In the genomic region with DNA sequence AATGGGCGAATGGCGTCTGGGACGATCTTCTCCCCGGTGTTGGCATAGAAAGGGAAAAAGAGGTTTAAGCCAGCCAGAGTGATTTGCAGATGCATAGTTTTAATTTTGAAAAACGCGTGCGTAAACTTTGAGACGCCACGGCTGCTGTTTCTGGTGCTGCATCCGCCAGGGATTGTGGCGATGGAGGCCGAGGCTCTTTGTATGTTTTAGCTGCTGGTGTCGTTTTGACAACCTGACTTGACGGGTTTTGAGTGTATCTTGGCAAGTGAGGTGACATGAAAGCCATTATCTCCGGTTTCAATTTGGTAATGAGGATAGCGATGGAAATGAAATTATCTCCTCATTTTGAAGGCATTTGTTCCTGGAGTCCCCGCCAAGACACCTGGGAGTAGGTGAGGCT, we compare ENCODE assay signal across 11 cellular contexts. TPM values are rescaled to one million over a fixed set of nuclear protein-coding genes. Genes with fewer than 3 reads are reported as not detected.
A peak's percentile ranks its signal among the peaks of the same experiment; 100 is the strongest.
DNase-seq lines count a peak whose midpoint lies in the region; ATAC-seq and TF ChIP-seq lines count a peak whose summit lies in the region.
"Had no signal": no experiment of that assay in that cellular context is flagged by ENCODE, and none has a peak within 500 bp of the region (broad histone marks: within the 10 kb centered on the region; RNA-seq: fewer than 3 reads in every experiment).

No MANE protein-coding gene starts in this region.

- no peaks in the 10 kb centered on the region for H3K9me3 ChIP-seq in iPS-20b (ENCODE audit: insufficient read depth, low read depth, low read length)
- H3K9me3 ChIP-seq in spleen: no peaks in the 10 kb centered on the region

- no peak for TF ChIP-seq POLR2A in spleen (IDR thresholded peaks at IDR 0.05)

- H3K4me1 Mint-ChIP-seq in activated T-helper 1 cell treated with anti-CD3 and anti-CD28 coated beads, Interleukin-12 subunit alpha, Interleukin-12 subunit beta, Interleukin-2, Interleukin-4 antibody, amounts not matched to agents 30 ng/mL and 10 ng/mL and 1 ng/mL, durations not matched to agents 14 hours and 24 hours and 36 hours (ENCODE audit: low read depth): peaks cover 40% of the 10 kb centered on the region

- H3K4me3 ChIP-seq in iPS-20b (ENCODE audit: low read length): peak overlapping the region; percentile 66; the same call in 1 of the 2 replicates
- peak overlapping the region; percentile 32 to 80 (median 52) for H3K4me3 ChIP-seq in spleen

- H3K4me1 ChIP-seq in iPS-20b (ENCODE audit: insufficient read depth, low read length) (0 out of 2 replicates have a peak, but pooled peaks cover 2% of the 10 kb centered on the region), spleen (peaks cover 17 to 64% (median 39%) of the 10 kb centered on the region in 6 donors)

- peaks cover 58% of the 10 kb centered on the region for H3K27me3 Mint-ChIP-seq in activated T-helper 1 cell treated with anti-CD3 and anti-CD28 coated beads, Interleukin-12 subunit alpha, Interleukin-12 subunit beta, Interleukin-2, Interleukin-4 antibody, amounts not matched to agents 30 ng/mL and 10 ng/mL and 1 ng/mL, durations not matched to agents 14 hours and 24 hours and 36 hours (ENCODE audit: insufficient read depth)

- intact Hi-C loops in activated T-helper 1 cell treated with anti-CD3 and anti-CD28 coated beads, Interleukin-12 subunit alpha, Interleukin-12 subunit beta, Interleukin-2, Interleukin-4 antibody, amounts not matched to agents 30 ng/mL and 10 ng/mL and 1 ng/mL, durations not matched to agents 14 hours and 24 hours and 36 hours (cut with micrococcal nuclease): loop anchor here (5.0 kb wide), 1 partner anchor 202 kb away; a partner anchor contains a TSS
- intact Hi-C loops in spleen (cut with DNase I; ENCODE audit: low total_unique reads): no loop called here

- TF ChIP-seq CTCF in spleen (IDR thresholded peaks at IDR 0.05 in 8 of 11, conservative IDR thresholded peaks at IDR 0.05 in 3 of 11): no peak

- H3K27ac ChIP-seq in iPS-20b (ENCODE audit: low read length): no peak overlapping the region
- H3K27ac ChIP-seq in spleen: peak overlapping the region in 6 of 8 donors; percentile 18 to 85 (median 76)

- 33 to 48% (median 41%) methylated on average over 17 of the region's 17 CpGs for WGBS in spleen, 5 donors

- peak overlapping the region; percentile 83 for H3K4me3 Mint-ChIP-seq in activated T-helper 1 cell treated with anti-CD3 and anti-CD28 coated beads, Interleukin-12 subunit alpha, Interleukin-12 subunit beta, Interleukin-2, Interleukin-4 antibody, amounts not matched to agents 30 ng/mL and 10 ng/mL and 1 ng/mL, durations not matched to agents 14 hours and 24 hours and 36 hours

- H3K27me3 ChIP-seq in iPS-20b (ENCODE audit: insufficient read depth, low read length): peaks cover 64% of the 10 kb centered on the region
- peaks cover 0 to 46% (median 27%) of the 10 kb centered on the region in 7 donors for H3K27me3 ChIP-seq in spleen (replicated peaks in 1 of 7)

- DNase-seq in NK-92 treated with Interleukin-12 subunit alpha and Interleukin-12 subunit beta, amount 100 ng/mL, for 24 hours (lab: John Stamatoyannopoulos, UW): peak; percentile 11
- DNase-seq in NK-92 (lab: John Stamatoyannopoulos, UW; ENCODE audit: unreplicated experiment) (no peak), spleen (no peak), NCI-H2029 (lab: John Stamatoyannopoulos, UW) (no peak), RPMI8226 (no peak)
- no peak for DNase-seq in activated T-helper 1 cell treated with anti-CD3 and anti-CD28 coated beads, Interleukin-12 subunit alpha, Interleukin-12 subunit beta, Interleukin-2, Interleukin-4 antibody, amounts not matched to agents 30 ng/mL and 10 ng/mL and 1 ng/mL, durations not matched to agents 14 hours and 24 hours and 36 hours (ENCODE audit: low spot score)
- DNase-seq: 8988T, MV-4-11 had no signal

- no peaks in the 10 kb centered on the region for H3K9me3 Mint-ChIP-seq in activated T-helper 1 cell treated with anti-CD3 and anti-CD28 coated beads, Interleukin-12 subunit alpha, Interleukin-12 subunit beta, Interleukin-2, Interleukin-4 antibody, amounts not matched to agents 30 ng/mL and 10 ng/mL and 1 ng/mL, durations not matched to agents 14 hours and 24 hours and 36 hours

- H3K27ac Mint-ChIP-seq in activated T-helper 1 cell treated with anti-CD3 and anti-CD28 coated beads, Interleukin-12 subunit alpha, Interleukin-12 subunit beta, Interleukin-2, Interleukin-4 antibody, amounts not matched to agents 30 ng/mL and 10 ng/mL and 1 ng/mL, durations not matched to agents 14 hours and 24 hours and 36 hours: no peak overlapping the region

- peaks cover 6% of the 10 kb centered on the region for H3K36me3 Mint-ChIP-seq in activated T-helper 1 cell treated with anti-CD3 and anti-CD28 coated beads, Interleukin-12 subunit alpha, Interleukin-12 subunit beta, Interleukin-2, Interleukin-4 antibody, amounts not matched to agents 30 ng/mL and 10 ng/mL and 1 ng/mL, durations not matched to agents 14 hours and 24 hours and 36 hours (ENCODE audit: low read depth)

- H3K9ac ChIP-seq in iPS-20b (ENCODE audit: low read depth, low read length): no peak overlapping the region

- H3K36me3 ChIP-seq in iPS-20b (ENCODE audit: insufficient read depth, low read depth, low read length) (no peaks in the 10 kb centered on the region), spleen (no peaks in the 10 kb centered on the region)

- no peak for ATAC-seq in GM18867 (IDR thresholded peaks at IDR 0.05; ENCODE audit: unreplicated experiment)

RNA-seq across cellular contexts. Expression of a gene that starts 1.6 kb away (rescaled TPM):
- not detected in 2 replicates for total RNA-seq in activated T-helper 1 cell treated with anti-CD3 and anti-CD28 coated beads, Interleukin-12 subunit alpha, Interleukin-12 subunit beta, Interleukin-2, Interleukin-4 antibody, amounts not matched to agents 30 ng/mL and 10 ng/mL and 1 ng/mL, durations not matched to agents 14 hours and 24 hours and 36 hours
- 10 to 100 TPM in 6 of 7 donors, 1 to 10 TPM in 1; 7.5 to 20.5 (median 10.9) TPM for total RNA-seq in spleen
- polyA plus RNA-seq in spleen: 1 to 10 TPM in 1 of 3 donors, under 1 TPM in 2; 0.67 to 1.4 (median 0.88) TPM
- total RNA-seq: epithelial cell of proximal tubule had no signal

RNA-seq across cellular contexts. Expression of a gene that starts 45.0 kb away (rescaled TPM):
- 67.4 and 67.9 TPM in 2 replicates for total RNA-seq in activated T-helper 1 cell treated with anti-CD3 and anti-CD28 coated beads, Interleukin-12 subunit alpha, Interleukin-12 subunit beta, Interleukin-2, Interleukin-4 antibody, amounts not matched to agents 30 ng/mL and 10 ng/mL and 1 ng/mL, durations not matched to agents 14 hours and 24 hours and 36 hours
- 10 to 100 TPM; 13.2 to 44.7 (median 16.2) TPM for total RNA-seq in spleen
- polyA plus RNA-seq in spleen: 1 to 10 TPM; 1.5 to 3.0 (median 2.8) TPM
